7 cellular contexts compared by ENCODE assay signal in genomic region chr16:685967-686366, GRCh38. TPM values are rescaled to one million over a fixed set of nuclear protein-coding genes. Genes with fewer than 3 reads are reported as not detected.
DNase-seq lines count a peak whose midpoint lies in the region; ATAC-seq lines count a peak whose summit lies in the region.

No MANE protein-coding gene starts in this region.

- H3K36me3 Mint-ChIP-seq in naive B cell = no peaks in the 10 kb centered on the region

- no peak overlapping the region for H3K4me3 ChIP-seq in adipocyte (ENCODE audit: low read length)

- H3K27me3 ChIP-seq in adipocyte (replicated peaks; ENCODE audit: control insufficient read depth, insufficient read depth, low read length) = no peaks in the 10 kb centered on the region

- peaks cover 40% of the 10 kb centered on the region for H3K4me1 ChIP-seq in adipocyte (ENCODE audit: control insufficient read depth, insufficient read depth, low read length)

- peaks cover 14 to 58% (median 49%) of the 10 kb centered on the region in 3 donors for H3K4me1 Mint-ChIP-seq in naive B cell

- no peaks in the 10 kb centered on the region for H3K27me3 Mint-ChIP-seq in naive B cell

- no peak overlapping the region for H3K9ac ChIP-seq in adipocyte (ENCODE audit: low read length)

- ATAC-seq in naive B cell (ENCODE audit: low read depth in 2 of 2) = no peak
- no peak for ATAC-seq in HG02840 (IDR thresholded peaks at IDR 0.05; ENCODE audit: low FRiP score, unreplicated experiment)
- ATAC-seq in HG02623 (IDR thresholded peaks at IDR 0.05; ENCODE audit: unreplicated experiment) = no peak

- H3K36me3 ChIP-seq in adipocyte (ENCODE audit: control insufficient read depth, insufficient read depth, low read length, severe bottlenecking) = peaks cover 25% of the 10 kb centered on the region

- peak overlapping the region in 6 of 8 donors; percentile 19 to 79 (median 62) for H3K4me3 Mint-ChIP-seq in naive B cell

- H3K9me3 Mint-ChIP-seq in naive B cell = no peaks in the 10 kb centered on the region

- no peaks in the 10 kb centered on the region for H3K9me3 ChIP-seq in adipocyte (ENCODE audit: control insufficient read depth, low read length)

- peak; percentile 86 for DNase-seq in DMS53 (lab: John Stamatoyannopoulos, UW)
- DNase-seq in HUDEP-2 (lab: John Stamatoyannopoulos, UW; ENCODE audit: unreplicated experiment in 76 of 76) = peak in 60 of 76 experiments; percentile 13 to 73 (median 50)
- DNase-seq in adipocyte (ENCODE audit: low read depth) = peak; percentile 52
- no peak for DNase-seq in naive B cell
- no peak for DNase-seq in mucosa of gallbladder (ENCODE audit: low spot score)

- H3K27ac Mint-ChIP-seq in naive B cell = peak overlapping the region in 3 of 6 donors; percentile 63 to 77 (median 76)

RNA-seq across cellular contexts. Expression of gene JMJD8, which starts 1.8 kb away (rescaled TPM):
- polyA plus RNA-seq in naive B cell (ENCODE audit: low read depth in 6 of 6) = 10 to 100 TPM; 38.1 to 62.6 (median 40.0) TPM
- 66.7 TPM for total RNA-seq in mucosa of gallbladder

RNA-seq across cellular contexts. Expression of gene WDR24, which starts 4.2 kb away (rescaled TPM):
- 10 to 100 TPM in 4 of 6 donors, 1 to 10 TPM in 2; 4.6 to 16.2 (median 11.4) TPM for polyA plus RNA-seq in naive B cell (ENCODE audit: low read depth in 6 of 6)
- 14.8 TPM for total RNA-seq in mucosa of gallbladder

RNA-seq across cellular contexts. Expression of gene STUB1, which starts 5.8 kb away (rescaled TPM):
- 100 to 1,000 TPM; 121 to 180 (median 128) TPM for polyA plus RNA-seq in naive B cell (ENCODE audit: low read depth in 6 of 6)
- total RNA-seq in mucosa of gallbladder = 125 TPM

RNA-seq across cellular contexts. Expression of gene RHBDL1, which starts 10.5 kb away (rescaled TPM):
- not detected for polyA plus RNA-seq in naive B cell (ENCODE audit: low read depth in 6 of 6)
- 5.5 TPM for total RNA-seq in mucosa of gallbladder

RNA-seq across cellular contexts. Expression of gene RHOT2, which starts 18.0 kb away (rescaled TPM):
- 10 to 100 TPM; 22.1 to 49.1 (median 35.0) TPM for polyA plus RNA-seq in naive B cell (ENCODE audit: low read depth in 6 of 6)
- 125 TPM for total RNA-seq in mucosa of gallbladder

Comparison
In these comparisons a context has a peak if more than half of its experiments do, and no peak if none do; other contexts are left out.
1. DNase-seq: peak in DMS53 (single experiment), HUDEP-2 (60 of 76) and adipocyte (single experiment); none in naive B cell (single experiment) and mucosa of gallbladder (single experiment).